8 cellular contexts compared by ENCODE assay signal in the genomic region with DNA sequence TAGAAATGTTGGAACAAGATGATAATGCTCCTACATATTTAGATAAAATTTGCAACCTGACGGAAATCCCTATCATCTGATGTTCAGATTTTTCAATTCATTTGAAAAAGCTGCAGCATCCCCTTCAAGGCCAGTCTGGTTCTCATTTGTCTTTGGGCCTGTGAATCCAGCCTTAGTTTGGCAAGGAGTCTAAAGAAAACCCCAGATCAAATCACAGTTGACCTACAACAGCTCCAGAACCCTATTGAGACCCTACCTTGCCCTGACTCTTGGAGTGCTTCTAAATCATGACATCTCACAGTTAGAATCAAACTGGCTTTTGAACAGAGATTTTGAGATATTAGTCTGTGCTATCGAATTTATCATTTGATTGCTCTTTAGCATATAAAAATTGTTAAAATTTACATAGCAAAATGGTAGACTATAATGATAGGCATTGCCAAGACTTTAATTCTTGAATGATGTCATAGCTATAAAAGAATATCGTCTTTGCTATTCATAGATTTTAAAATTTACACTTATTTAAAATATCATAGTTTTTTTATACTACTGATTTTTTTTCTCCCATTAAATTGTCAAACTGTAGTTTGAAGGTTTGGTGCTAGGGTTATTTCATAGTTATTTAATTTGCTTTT. TPM values are rescaled to one million over a fixed set of nuclear protein-coding genes. Genes with fewer than 3 reads are reported as not detected.
DNase-seq lines count a peak whose midpoint lies in the region; ATAC-seq and TF ChIP-seq lines count a peak whose summit lies in the region.

No MANE protein-coding gene starts in this region.

- intact Hi-C loops in CD14-positive monocyte (cut with micrococcal nuclease) = loop anchor here (5.0 to 10.0 kb wide), 3 partner anchors 50 to 220 kb away; no protein-coding TSS in a partner anchor
- intact Hi-C loops in mucosa of descending colon (cut with DNase I, micrococcal nuclease) = no loop called here

- peak overlapping the region; percentile 100 for H2AFZ ChIP-seq in neuron (ENCODE audit: low read depth, low read length)

- H3K9ac ChIP-seq in endocrine pancreas (ENCODE audit: control insufficient read depth, insufficient read depth, low read length) = peak overlapping the region; percentile 17

- peaks cover 12% of the 10 kb centered on the region for H3K4me1 ChIP-seq in endocrine pancreas (ENCODE audit: control insufficient read depth, insufficient read depth, low read length)
- peaks cover 15% of the 10 kb centered on the region for H3K4me1 ChIP-seq in neuron (ENCODE audit: insufficient read depth, low read length)
- peaks cover 42% of the 10 kb centered on the region for H3K4me1 ChIP-seq in mucosa of descending colon (ENCODE audit: low read depth)

- H3K27ac Mint-ChIP-seq in CD14-positive monocyte = peak overlapping the region in 5 of 7 donors; percentile 20 to 97 (median 95)

- TF ChIP-seq CTCF in CD14-positive monocyte (IDR thresholded peaks at IDR 0.05) = no peak
- TF ChIP-seq CTCF in mucosa of descending colon (IDR thresholded peaks at IDR 0.05) = no peak

- H3K27me3 ChIP-seq in endocrine pancreas (ENCODE audit: control insufficient read depth, insufficient read depth, low read length) = no peaks in the 10 kb centered on the region
- no peaks in the 10 kb centered on the region for H3K27me3 ChIP-seq in neuron (ENCODE audit: insufficient read depth, low read length)

- ATAC-seq in GM21526 (IDR thresholded peaks at IDR 0.05; ENCODE audit: low FRiP score, unreplicated experiment) (no peak), mucosa of descending colon (no peak)

- H3K36me3 ChIP-seq in endocrine pancreas (ENCODE audit: control insufficient read depth, insufficient read depth, low read length) (no peaks in the 10 kb centered on the region), neuron (ENCODE audit: insufficient read depth, low read length) (no peaks in the 10 kb centered on the region), mucosa of descending colon (ENCODE audit: low read depth) (no peaks in the 10 kb centered on the region)

- H3K9me3 ChIP-seq in endocrine pancreas (ENCODE audit: control insufficient read depth, low read length) (no peaks in the 10 kb centered on the region), neuron (ENCODE audit: low read length) (no peaks in the 10 kb centered on the region), mucosa of descending colon (no peaks in the 10 kb centered on the region)

- peaks cover 56% of the 10 kb centered on the region for H3K4me1 Mint-ChIP-seq in CD14-positive monocyte

- peaks cover 0 to 3% (median 0%) of the 10 kb centered on the region in 3 donors for H3K27me3 Mint-ChIP-seq in CD14-positive monocyte (ENCODE audit: low read depth in 3 of 3)

- H3K4me3 ChIP-seq in endocrine pancreas (ENCODE audit: control insufficient read depth, insufficient read depth, low read length) = peak overlapping the region; percentile 94
- peak overlapping the region; percentile 83 for H3K4me3 ChIP-seq in neuron (ENCODE audit: low read length)
- no peak overlapping the region for H3K4me3 ChIP-seq in mucosa of descending colon

- no peaks in the 10 kb centered on the region for H3K9me3 Mint-ChIP-seq in CD14-positive monocyte

- peak overlapping the region; percentile 97 to 100 for H3K4me3 Mint-ChIP-seq in CD14-positive monocyte

- peaks cover 8 to 9% of the 10 kb centered on the region in 2 donors for H3K36me3 Mint-ChIP-seq in CD14-positive monocyte

- DNase-seq in CD14-positive monocyte (ENCODE audit: low spot score) = no peak
- peak; percentile 21 for DNase-seq in NCI-H69 (lab: John Stamatoyannopoulos, UW)
- DNase-seq in NCI-H146 treated with DMSO at 0.1 percent for 48 hours (lab: John Stamatoyannopoulos, UW; ENCODE audit: unreplicated experiment) = no peak
- no peak for DNase-seq in mucosa of descending colon
- no peak for DNase-seq in activated CD4-positive, CD25-positive, alpha-beta regulatory T cell treated with anti-CD3 and anti-CD28 coated beads, Interleukin-2, amount 50 U/mL, for 72 hours

RNA-seq across cellular contexts. Expression of a gene that starts 2.2 kb away (rescaled TPM):
- 10 to 100 TPM; 28.1 to 31.1 TPM for polyA plus RNA-seq in CD14-positive monocyte
- total RNA-seq in mucosa of descending colon = 10 to 100 TPM; 56.5 to 63.9 (median 63.3) TPM

Comparison
In these comparisons a context has a peak if more than half of its experiments do, and no peak if none do; other contexts are left out.
1. intact Hi-C loops: an anchor here in CD14-positive monocyte (5.0 to 10.0 kb wide); none called in mucosa of descending colon.